1 cellular context compared by ENCODE assay signal in the genomic region with DNA sequence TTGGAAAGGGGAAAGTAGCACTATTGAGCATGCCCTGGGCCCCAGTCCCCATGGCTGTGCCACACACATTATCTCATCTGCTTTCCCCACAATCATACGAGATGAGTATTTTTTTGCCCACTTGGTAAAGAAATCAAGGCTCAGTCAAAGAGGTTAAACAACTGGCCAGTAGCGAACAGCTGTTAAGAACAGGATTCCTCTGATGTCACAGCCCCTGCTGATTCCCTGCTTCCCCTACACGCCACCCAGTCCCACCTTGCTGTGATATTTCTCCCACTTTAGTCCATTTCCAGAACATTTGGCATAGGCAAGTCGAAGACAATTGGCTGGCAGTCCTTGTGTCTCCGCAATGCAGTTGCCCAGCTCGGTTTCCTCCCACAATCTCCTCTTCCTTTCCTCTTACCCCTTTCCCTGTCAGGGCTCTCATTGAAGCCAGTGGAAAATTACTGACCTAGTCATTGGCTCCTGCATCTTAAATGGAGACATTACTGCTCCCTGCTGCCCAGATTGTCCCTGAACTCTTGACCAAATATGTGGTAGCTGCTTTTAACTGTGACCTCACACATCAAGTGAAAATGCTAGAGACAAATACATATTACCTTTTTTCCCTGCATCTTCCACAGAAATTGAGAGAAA.
TF ChIP-seq lines count a peak whose summit lies in the region.

No MANE protein-coding gene starts in this region.

TF ChIP-seq in WTC11, 78 proteins besides CTCF, POLR2A, EP300 and RAD21 (continued from another document):
- TF ChIP-seq, protein P1, sequence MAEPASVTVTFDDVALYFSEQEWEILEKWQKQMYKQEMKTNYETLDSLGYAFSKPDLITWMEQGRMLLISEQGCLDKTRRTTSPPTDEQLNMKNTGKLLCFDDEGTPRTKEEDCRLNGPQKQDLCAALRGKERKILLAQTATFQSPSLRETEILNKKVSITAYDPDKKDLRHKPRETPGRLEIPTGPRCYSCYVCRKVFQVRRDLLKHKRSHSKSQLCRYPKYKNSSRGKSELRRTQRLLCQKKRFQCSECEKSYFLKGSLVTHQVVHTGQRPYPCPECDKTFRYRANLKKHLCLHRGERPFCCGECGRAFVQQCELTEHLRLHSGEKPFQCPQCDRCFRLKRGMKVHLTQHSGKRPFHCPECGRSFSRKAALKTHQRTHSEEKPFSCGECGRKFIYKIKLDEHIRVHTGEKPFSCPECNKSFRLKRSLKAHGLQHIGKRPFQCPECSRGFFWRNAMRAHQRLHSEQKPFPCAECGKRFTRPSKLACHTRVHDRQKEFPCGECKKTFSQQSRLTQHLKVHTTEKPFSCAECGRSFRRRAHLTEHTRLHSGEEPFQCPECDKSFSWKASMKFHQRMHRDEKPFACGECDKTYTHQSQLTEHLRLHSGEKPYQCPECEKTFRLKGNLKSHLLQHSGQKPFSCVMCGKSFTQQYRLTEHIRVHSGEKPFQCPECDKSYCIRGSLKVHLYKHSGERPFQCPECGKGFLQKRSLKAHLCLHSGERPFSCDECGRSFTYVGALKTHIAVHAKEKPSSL (CRISPR knock-in tag; conservative IDR thresholded peaks at IDR 0.05), result no peak
- TF ChIP-seq JUN (CRISPR knock-in tag; IDR thresholded peaks at IDR 0.05) (no peak), ZNF317 (CRISPR knock-in tag; IDR thresholded peaks at IDR 0.05; ENCODE audit: borderline replicate concordance, low read depth) (no peak), KAT7 (CRISPR knock-in tag; IDR thresholded peaks at IDR 0.05; ENCODE audit: borderline replicate concordance) (no peak)
- TF ChIP-seq, protein P2, sequence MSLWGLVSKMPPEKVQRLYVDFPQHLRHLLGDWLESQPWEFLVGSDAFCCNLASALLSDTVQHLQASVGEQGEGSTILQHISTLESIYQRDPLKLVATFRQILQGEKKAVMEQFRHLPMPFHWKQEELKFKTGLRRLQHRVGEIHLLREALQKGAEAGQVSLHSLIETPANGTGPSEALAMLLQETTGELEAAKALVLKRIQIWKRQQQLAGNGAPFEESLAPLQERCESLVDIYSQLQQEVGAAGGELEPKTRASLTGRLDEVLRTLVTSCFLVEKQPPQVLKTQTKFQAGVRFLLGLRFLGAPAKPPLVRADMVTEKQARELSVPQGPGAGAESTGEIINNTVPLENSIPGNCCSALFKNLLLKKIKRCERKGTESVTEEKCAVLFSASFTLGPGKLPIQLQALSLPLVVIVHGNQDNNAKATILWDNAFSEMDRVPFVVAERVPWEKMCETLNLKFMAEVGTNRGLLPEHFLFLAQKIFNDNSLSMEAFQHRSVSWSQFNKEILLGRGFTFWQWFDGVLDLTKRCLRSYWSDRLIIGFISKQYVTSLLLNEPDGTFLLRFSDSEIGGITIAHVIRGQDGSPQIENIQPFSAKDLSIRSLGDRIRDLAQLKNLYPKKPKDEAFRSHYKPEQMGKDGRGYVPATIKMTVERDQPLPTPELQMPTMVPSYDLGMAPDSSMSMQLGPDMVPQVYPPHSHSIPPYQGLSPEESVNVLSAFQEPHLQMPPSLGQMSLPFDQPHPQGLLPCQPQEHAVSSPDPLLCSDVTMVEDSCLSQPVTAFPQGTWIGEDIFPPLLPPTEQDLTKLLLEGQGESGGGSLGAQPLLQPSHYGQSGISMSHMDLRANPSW (CRISPR knock-in tag; conservative IDR thresholded peaks at IDR 0.05; ENCODE audit: low read depth), result no peak
- TF ChIP-seq, protein P3, sequence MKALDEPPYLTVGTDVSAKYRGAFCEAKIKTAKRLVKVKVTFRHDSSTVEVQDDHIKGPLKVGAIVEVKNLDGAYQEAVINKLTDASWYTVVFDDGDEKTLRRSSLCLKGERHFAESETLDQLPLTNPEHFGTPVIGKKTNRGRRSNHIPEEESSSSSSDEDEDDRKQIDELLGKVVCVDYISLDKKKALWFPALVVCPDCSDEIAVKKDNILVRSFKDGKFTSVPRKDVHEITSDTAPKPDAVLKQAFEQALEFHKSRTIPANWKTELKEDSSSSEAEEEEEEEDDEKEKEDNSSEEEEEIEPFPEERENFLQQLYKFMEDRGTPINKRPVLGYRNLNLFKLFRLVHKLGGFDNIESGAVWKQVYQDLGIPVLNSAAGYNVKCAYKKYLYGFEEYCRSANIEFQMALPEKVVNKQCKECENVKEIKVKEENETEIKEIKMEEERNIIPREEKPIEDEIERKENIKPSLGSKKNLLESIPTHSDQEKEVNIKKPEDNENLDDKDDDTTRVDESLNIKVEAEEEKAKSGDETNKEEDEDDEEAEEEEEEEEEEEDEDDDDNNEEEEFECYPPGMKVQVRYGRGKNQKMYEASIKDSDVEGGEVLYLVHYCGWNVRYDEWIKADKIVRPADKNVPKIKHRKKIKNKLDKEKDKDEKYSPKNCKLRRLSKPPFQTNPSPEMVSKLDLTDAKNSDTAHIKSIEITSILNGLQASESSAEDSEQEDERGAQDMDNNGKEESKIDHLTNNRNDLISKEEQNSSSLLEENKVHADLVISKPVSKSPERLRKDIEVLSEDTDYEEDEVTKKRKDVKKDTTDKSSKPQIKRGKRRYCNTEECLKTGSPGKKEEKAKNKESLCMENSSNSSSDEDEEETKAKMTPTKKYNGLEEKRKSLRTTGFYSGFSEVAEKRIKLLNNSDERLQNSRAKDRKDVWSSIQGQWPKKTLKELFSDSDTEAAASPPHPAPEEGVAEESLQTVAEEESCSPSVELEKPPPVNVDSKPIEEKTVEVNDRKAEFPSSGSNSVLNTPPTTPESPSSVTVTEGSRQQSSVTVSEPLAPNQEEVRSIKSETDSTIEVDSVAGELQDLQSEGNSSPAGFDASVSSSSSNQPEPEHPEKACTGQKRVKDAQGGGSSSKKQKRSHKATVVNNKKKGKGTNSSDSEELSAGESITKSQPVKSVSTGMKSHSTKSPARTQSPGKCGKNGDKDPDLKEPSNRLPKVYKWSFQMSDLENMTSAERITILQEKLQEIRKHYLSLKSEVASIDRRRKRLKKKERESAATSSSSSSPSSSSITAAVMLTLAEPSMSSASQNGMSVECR (CRISPR knock-in tag; IDR thresholded peaks at IDR 0.05; ENCODE audit: borderline replicate concordance), result no peak
